In genomic region chr5:110053824-110054223, GRCh38 we compare ENCODE assay signal across 10 cellular contexts.
DNase-seq lines count a peak whose midpoint lies in the region; ATAC-seq and TF ChIP-seq lines count a peak whose summit lies in the region.
"Had no signal": no experiment of that assay in that cellular context is flagged by ENCODE, and none has a peak within 500 bp of the region (broad histone marks: within the 10 kb centered on the region; RNA-seq: fewer than 3 reads in every experiment).

No MANE protein-coding gene starts in this region.

- intact Hi-C loops in A673 (cut with micrococcal nuclease; ENCODE audit: unreplicated experiment): loop anchor here (10.0 kb wide), 1 partner anchor 359 kb away; no protein-coding TSS in a partner anchor
- intact Hi-C loops in activated CD8-positive, alpha-beta T cell treated with anti-CD3 and anti-CD28 coated beads for 36 hours (cut with micrococcal nuclease): loop anchor here (5.0 to 10.0 kb wide), 2 partner anchors 33 to 359 kb away; no protein-coding TSS in a partner anchor

- H3K4me1 Mint-ChIP-seq in activated CD8-positive, alpha-beta T cell treated with anti-CD3 and anti-CD28 coated beads for 36 hours (ENCODE audit: low read depth): peaks cover 42% of the 10 kb centered on the region

- H3K27me3 Mint-ChIP-seq in activated CD8-positive, alpha-beta T cell treated with anti-CD3 and anti-CD28 coated beads for 36 hours: no peaks in the 10 kb centered on the region

- no TSS peak for BruUV-seq in A673 (replicated peaks; lab: Mats Ljungman, UMichigan)

- no peak for TF ChIP-seq CTCF in A673 (conservative IDR thresholded peaks at IDR 0.05; ENCODE audit: low read depth, low read length)
- no peak for TF ChIP-seq CTCF in activated CD8-positive, alpha-beta T cell treated with anti-CD3 and anti-CD28 coated beads for 36 hours (IDR thresholded peaks at IDR 0.05)

- no peak for TF ChIP-seq POLR2A in erythroblast (IDR thresholded peaks at IDR 0.05; ENCODE audit: low read length)

- H3K4me3 Mint-ChIP-seq in activated CD8-positive, alpha-beta T cell treated with anti-CD3 and anti-CD28 coated beads for 36 hours: no peak overlapping the region
- H3K4me3 Mint-ChIP-seq: CD14-positive monocyte; dendritic cell treated with granulocyte-macrophage colony-stimulating factor and Interleukin-4, amounts not matched to agents 40 ng/mL and 50 ng/mL, for 4 days had no signal

- no peaks in the 10 kb centered on the region for H3K9me3 Mint-ChIP-seq in activated CD8-positive, alpha-beta T cell treated with anti-CD3 and anti-CD28 coated beads for 36 hours
- H3K9me3 Mint-ChIP-seq: dendritic cell treated with granulocyte-macrophage colony-stimulating factor and Interleukin-4, amounts not matched to agents 40 ng/mL and 50 ng/mL, for 4 days had no signal

- H3K4me1 ChIP-seq in A673 (ENCODE audit: insufficient read depth, low read length, poor library complexity, severe bottlenecking): peaks cover 49% of the 10 kb centered on the region

- no peaks in the 10 kb centered on the region for H3K36me3 Mint-ChIP-seq in activated CD8-positive, alpha-beta T cell treated with anti-CD3 and anti-CD28 coated beads for 36 hours (ENCODE audit: low read depth)
- H3K36me3 Mint-ChIP-seq: CD14-positive monocyte had no signal

- H3K4me3 ChIP-seq in A673 (ENCODE audit: low read depth, low read length, poor library complexity, severe bottlenecking): no peak overlapping the region

- DNase-seq in A673 (ENCODE audit: low spot score) (no peak), erythroblast (lab: John Stamatoyannopoulos, UW) (no peak), SKM-1 (lab: John Stamatoyannopoulos, UW; ENCODE audit: unreplicated experiment) (no peak), COLO829 (ENCODE audit: low spot score) (no peak), GM03348 (ENCODE audit: low spot score) (no peak)
- DNase-seq in activated CD8-positive, alpha-beta T cell treated with anti-CD3 and anti-CD28 coated beads for 36 hours: no peak

- H3K9me3 ChIP-seq in A673 (ENCODE audit: low read depth, low read length, poor library complexity, severe bottlenecking): no peaks in the 10 kb centered on the region

- POLR2A ChIA-PET in A673 (lab: Charles Lee; ENCODE audit: low non-redundant PET): interaction anchor here (0.7 kb wide), 1 partner anchor 204 kb away, joined by 3 read pairs; no protein-coding TSS in a partner anchor
- POLR2A ChIA-PET in activated CD8-positive, alpha-beta T cell treated with anti-CD3 and anti-CD28 coated beads for 36 hours (lab: Charles Lee): interaction anchor here (0.6 kb wide), 1 partner anchor 25 kb away, joined by 3 read pairs; no protein-coding TSS in a partner anchor

- no peaks in the 10 kb centered on the region for H3K27me3 ChIP-seq in A673 (replicated peaks; ENCODE audit: insufficient read depth, low read depth, low read length, poor library complexity)

- CTCF ChIA-PET in A673 (lab: Charles Lee): no interaction called here
- CTCF ChIA-PET in activated CD8-positive, alpha-beta T cell treated with anti-CD3 and anti-CD28 coated beads for 36 hours (lab: Charles Lee): interaction anchor here (0.8 to 2.0 kb wide), 8 partner anchors 10 to 365 kb away, joined by 3 to 7 read pairs (median 4); no protein-coding TSS in a partner anchor

- H3K36me3 ChIP-seq in A673 (ENCODE audit: insufficient read depth, low read length, poor library complexity, severe bottlenecking): no peaks in the 10 kb centered on the region

- ATAC-seq in GM18858 (IDR thresholded peaks at IDR 0.05; ENCODE audit: unreplicated experiment) (peak; percentile 9), HG03139 (IDR thresholded peaks at IDR 0.05; ENCODE audit: unreplicated experiment) (peak; percentile 18)
- ATAC-seq in activated CD8-positive, alpha-beta T cell treated with anti-CD3 and anti-CD28 coated beads for 36 hours: peak; percentile 62

- H3K27ac ChIP-seq in A673 (ENCODE audit: low read depth, low read length, poor library complexity, severe bottlenecking): peak overlapping the region; percentile 39

- H3K27ac Mint-ChIP-seq in activated CD8-positive, alpha-beta T cell treated with anti-CD3 and anti-CD28 coated beads for 36 hours: peak overlapping the region; percentile 66
- H3K27ac Mint-ChIP-seq: dendritic cell treated with granulocyte-macrophage colony-stimulating factor and Interleukin-4, amounts not matched to agents 40 ng/mL and 50 ng/mL, for 4 days had no signal

Comparison
In these comparisons a context has a peak if more than half of its experiments do, and no peak if none do; other contexts are left out.
1. ATAC-seq: peak in every context shown above with its lines; median percentile 62 in activated CD8-positive, alpha-beta T cell treated with anti-CD3 and anti-CD28 coated beads for 36 hours; 18 in HG03139; 9 in GM18858.